In genomic region chr15:100688549-100689120, GRCh38 we compare ENCODE assay signal across 21 cellular contexts.
DNase-seq lines count a peak whose midpoint lies in the region; ATAC-seq and TF ChIP-seq lines count a peak whose summit lies in the region.
"Had no signal": no experiment of that assay in that cellular context is flagged by ENCODE, and none has a peak within 500 bp of the region (broad histone marks: within the 10 kb centered on the region; RNA-seq: fewer than 3 reads in every experiment).

No MANE protein-coding gene starts in this region.

- H3K27me3 ChIP-seq in RWPE2 (ENCODE audit: insufficient read depth, poor library complexity, severe bottlenecking) = no peaks in the 10 kb centered on the region
- no peaks in the 10 kb centered on the region for H3K27me3 ChIP-seq in osteoblast (ENCODE audit: insufficient read depth, low read length)
- H3K27me3 ChIP-seq: cardiac muscle cell had no signal

- H3K36me3 ChIP-seq in RWPE2 (ENCODE audit: low read depth) = no peaks in the 10 kb centered on the region
- no peaks in the 10 kb centered on the region for H3K36me3 ChIP-seq in osteoblast (ENCODE audit: insufficient read depth, low read length)
- H3K36me3 ChIP-seq: cardiac muscle cell had no signal

- no peak overlapping the region for H3K27ac Mint-ChIP-seq in T-helper 17 cell
- H3K27ac Mint-ChIP-seq: CD4-positive, CD25-positive, alpha-beta regulatory T cell; endodermal cell; GM23338; stimulated activated naive B cell treated with anti-CD40 and anti-IgM and Interleukin-4, amounts not matched to agents 10 μg/mL and 1 μg/mL and 100 μg/mL, for 72 hours had no signal

- no peak for TF ChIP-seq CTCF in RWPE2 (IDR thresholded peaks at IDR 0.05; ENCODE audit: poor library complexity, severe bottlenecking)
- TF ChIP-seq CTCF in osteoblast (IDR thresholded peaks at IDR 0.05; ENCODE audit: extremely low read depth, low read depth, low read length) = no peak

- H3K4me3 Mint-ChIP-seq in T-helper 17 cell = no peak overlapping the region
- H3K4me3 Mint-ChIP-seq: activated T-cell treated with anti-CD3 and anti-CD28 coated beads, Interleukin-2, amount 50 U/mL, for 4 hours; CD4-positive, CD25-positive, alpha-beta regulatory T cell; endodermal cell; GM23338; stimulated activated naive B cell treated with anti-CD40 and anti-IgM and Interleukin-4, amounts not matched to agents 10 μg/mL and 1 μg/mL and 100 μg/mL, for 72 hours had no signal

- peak overlapping the region; percentile 31 for H2AFZ ChIP-seq in osteoblast (ENCODE audit: low read length)
- H2AFZ ChIP-seq: GM23338 had no signal

- DNase-seq in RWPE2 (ENCODE audit: low spot score) (no peak), epithelial cell of prostate (ENCODE audit: low read depth, low spot score) (no peak), osteoblast (ENCODE audit: insufficient read length, low spot score, missing footprints) (no peak), T-helper 17 cell (no peak), NCI-H1105 treated with DMSO at 0.1 percent for 48 hours (lab: John Stamatoyannopoulos, UW) (no peak), NCI-H1417 treated with DMSO at 0.1 percent for 48 hours (lab: John Stamatoyannopoulos, UW) (no peak)
- DNase-seq: activated CD4-positive, alpha-beta T cell treated with anti-CD3 and anti-CD28 coated beads for 48 hours; activated T-cell treated with anti-CD3 and anti-CD28 coated beads, Interleukin-2, amount 50 U/mL, for 4 hours; CD4-positive, CD25-positive, alpha-beta regulatory T cell; cortex of kidney; endodermal cell; NCI-H510A treated with DMSO at 0.1 percent for 48 hours; stimulated activated CD4-positive, alpha-beta T cell treated with anti-CD3 and anti-CD28 coated beads, Interleukin-4, amount 100 ng/mL, for 24 hours; stimulated activated naive B cell treated with anti-CD40 and anti-IgM and Interleukin-4, amounts not matched to agents 10 μg/mL and 1 μg/mL and 100 μg/mL, for 72 hours; T-helper 2 cell had no signal

- H3K36me3 Mint-ChIP-seq in T-helper 17 cell (ENCODE audit: low read depth) = no peaks in the 10 kb centered on the region
- H3K36me3 Mint-ChIP-seq: CD4-positive, CD25-positive, alpha-beta regulatory T cell; stimulated activated naive B cell treated with anti-CD40 and anti-IgM and Interleukin-4, amounts not matched to agents 10 μg/mL and 1 μg/mL and 100 μg/mL, for 72 hours had no signal

- H3K27ac ChIP-seq in RWPE2 (ENCODE audit: poor library complexity, severe bottlenecking) (peak overlapping the region; percentile 93), epithelial cell of prostate (peak overlapping the region; percentile 85), osteoblast (ENCODE audit: low read depth, low read length) (peak overlapping the region; percentile 99)
- H3K27ac ChIP-seq: cardiac muscle cell, KMS-11, SK-N-MC had no signal

- no peaks in the 10 kb centered on the region for H3K9me3 ChIP-seq in RWPE2 (ENCODE audit: severe bottlenecking)
- no peaks in the 10 kb centered on the region for H3K9me3 ChIP-seq in osteoblast (ENCODE audit: low read depth, low read length)
- H3K9me3 ChIP-seq in T-helper 17 cell (ENCODE audit: control insufficient read depth, low read length, poor library complexity, severe bottlenecking) = no peaks in the 10 kb centered on the region

- H3K4me1 ChIP-seq in RWPE2 (ENCODE audit: insufficient read depth, poor library complexity, severe bottlenecking) (peaks cover 26% of the 10 kb centered on the region), osteoblast (ENCODE audit: insufficient read depth, low read length) (peaks cover 42% of the 10 kb centered on the region)

- no peak overlapping the region for H3K4me3 ChIP-seq in RWPE2 (ENCODE audit: severe bottlenecking)
- H3K4me3 ChIP-seq in osteoblast (ENCODE audit: insufficient read depth, low read length) = no peak overlapping the region
- H3K4me3 ChIP-seq: cardiac muscle cell, GM23338, lung, SK-N-MC had no signal

- no peak for ATAC-seq in RWPE2 (ENCODE audit: low read depth)
- no peak for ATAC-seq in T-helper 17 cell
- ATAC-seq in GM18519 (IDR thresholded peaks at IDR 0.05; ENCODE audit: low FRiP score, unreplicated experiment) = no peak
- ATAC-seq: activated T-cell treated with anti-CD3 and anti-CD28 coated beads, Interleukin-2, amount 50 U/mL, for 4 hours; GM23338; stimulated activated naive B cell treated with anti-CD40 and anti-IgM and Interleukin-4, amounts not matched to agents 10 μg/mL and 1 μg/mL and 100 μg/mL, for 72 hours had no signal

- H3K27me3 Mint-ChIP-seq in T-helper 17 cell = peaks cover 44% of the 10 kb centered on the region
- H3K27me3 Mint-ChIP-seq: CD4-positive, CD25-positive, alpha-beta regulatory T cell had no signal

- H3K79me2 ChIP-seq in osteoblast (ENCODE audit: insufficient read depth, low read length) = no peaks in the 10 kb centered on the region

- H3K4me2 ChIP-seq in osteoblast (ENCODE audit: insufficient read depth, low read length) = peak overlapping the region; percentile 79
- H3K4me2 ChIP-seq: GM23338, KMS-11 had no signal

- H4K20me1 ChIP-seq in osteoblast (ENCODE audit: insufficient read depth, low read length) = no peaks in the 10 kb centered on the region

- H3K4me1 Mint-ChIP-seq in T-helper 17 cell = no peaks in the 10 kb centered on the region
- H3K4me1 Mint-ChIP-seq: CD4-positive, CD25-positive, alpha-beta regulatory T cell; endodermal cell; stimulated activated naive B cell treated with anti-CD40 and anti-IgM and Interleukin-4, amounts not matched to agents 10 μg/mL and 1 μg/mL and 100 μg/mL, for 72 hours had no signal
